ENCODE assay signal across 18 cellular contexts in genomic region chr2:219396863-219397457, GRCh38. TPM values are rescaled to one million over a fixed set of nuclear protein-coding genes. Genes with fewer than 3 reads are reported as not detected.
DNase-seq lines count a peak whose midpoint lies in the region; ATAC-seq, FAIRE-seq and TF ChIP-seq lines count a peak whose summit lies in the region.
"Had no signal": no experiment of that assay in that cellular context is flagged by ENCODE, and none has a peak within 500 bp of the region (broad histone marks: within the 10 kb centered on the region; RNA-seq: fewer than 3 reads in every experiment).

No MANE protein-coding gene starts in this region.

- H3K4me3 ChIP-seq in neutrophil (ENCODE audit: low read depth in 1 of 2, low read length in 1 of 2) (peak overlapping the region in 1 of 2 experiments; percentile 23), heart right ventricle (no peak overlapping the region), dorsolateral prefrontal cortex (no peak overlapping the region)
- H3K4me3 ChIP-seq: lower lobe of right lung, vagina had no signal

- H3K36me3 ChIP-seq in neutrophil (no peaks in the 10 kb centered on the region), heart right ventricle (no peaks in the 10 kb centered on the region)
- H3K36me3 ChIP-seq: lower lobe of right lung, vagina had no signal

- no peak for TF ChIP-seq POLR2A in GM12891 (IDR thresholded peaks at IDR 0.05; ENCODE audit: low read depth, low read length)

- H3K27ac ChIP-seq in neutrophil (peak overlapping the region; percentile 74), heart right ventricle (no peak overlapping the region), dorsolateral prefrontal cortex (no peak overlapping the region)
- H3K27ac ChIP-seq: lower lobe of right lung, parathyroid adenoma, vagina had no signal

- peak overlapping the region; percentile 79 for H3K4me3 Mint-ChIP-seq in T-helper 17 cell
- H3K4me3 Mint-ChIP-seq: activated CD4-positive, alpha-beta memory T cell treated with anti-CD3 and anti-CD28 coated beads, Interleukin-2, amount 10 ng/mL, durations not matched to agents 7 days and 5 days; immature natural killer cell had no signal

- H3K4me1 ChIP-seq in neutrophil (ENCODE audit: control insufficient read depth in 1 of 2, insufficient read depth in 1 of 2, low read depth in 1 of 2, low read length in 1 of 2) (peaks cover 23 to 34% of the 10 kb centered on the region in 2 experiments), heart right ventricle (peaks cover 0 to 4% (median 0%) of the 10 kb centered on the region in 9 donors)
- H3K4me1 ChIP-seq: vagina had no signal

- no peaks in the 10 kb centered on the region for H3K9me3 ChIP-seq in T-helper 17 cell (ENCODE audit: control insufficient read depth, low read length, poor library complexity, severe bottlenecking)
- no peaks in the 10 kb centered on the region for H3K9me3 ChIP-seq in neutrophil
- no peaks in the 10 kb centered on the region for H3K9me3 ChIP-seq in heart right ventricle
- H3K9me3 ChIP-seq: lower lobe of right lung, vagina had no signal

- peak; percentile 85 for ATAC-seq in T-helper 17 cell
- ATAC-seq in heart right ventricle, result no peak
- ATAC-seq: lower lobe of right lung, Right ventricle myocardium inferior had no signal

- H3K27me3 ChIP-seq in neutrophil, result peaks cover 9% of the 10 kb centered on the region
- no peaks in the 10 kb centered on the region for H3K27me3 ChIP-seq in heart right ventricle
- no peaks in the 10 kb centered on the region for H3K27me3 ChIP-seq in dorsolateral prefrontal cortex
- H3K27me3 ChIP-seq: vagina had no signal

- no peaks in the 10 kb centered on the region for H3K36me3 Mint-ChIP-seq in T-helper 17 cell (ENCODE audit: low read depth)
- H3K36me3 Mint-ChIP-seq: immature natural killer cell had no signal

- H3K4me1 Mint-ChIP-seq in T-helper 17 cell, result peaks cover 13% of the 10 kb centered on the region
- H3K4me1 Mint-ChIP-seq: immature natural killer cell had no signal

- FAIRE-seq in GM12891 (lab: Jason Lieb, UNC), result no peak

- DNase-seq in CD1c-positive myeloid dendritic cell (ENCODE audit: extremely low spot score) (peak; percentile 67), DMS153 (lab: John Stamatoyannopoulos, UW) (peak; percentile 9), T-helper 17 cell (no peak), heart right ventricle (no peak), GM12891 (ENCODE audit: insufficient read length, low spot score) (no peak), dorsolateral prefrontal cortex (no peak)
- DNase-seq: activated CD4-positive, alpha-beta memory T cell treated with anti-CD3 and anti-CD28 coated beads, Interleukin-2, amount 10 ng/mL, durations not matched to agents 7 days and 5 days; AML-193; caudate nucleus; immature natural killer cell; lower lobe of right lung; NCI-H446 treated with DMSO at 0.1 percent for 48 hours; stimulated activated CD4-positive, alpha-beta T cell treated with anti-CD3 and anti-CD28 coated beads, Interleukin-2, amount 100 ng/mL, for 24 hours had no signal

- WGBS in heart right ventricle, 2 donors, result 66% methylated on average over 6 of the region's 6 CpGs

- no peaks in the 10 kb centered on the region for H3K27me3 Mint-ChIP-seq in T-helper 17 cell

- peak overlapping the region; percentile 90 for H3K27ac Mint-ChIP-seq in T-helper 17 cell
- H3K27ac Mint-ChIP-seq: activated CD4-positive, alpha-beta memory T cell treated with anti-CD3 and anti-CD28 coated beads, Interleukin-2, amount 10 ng/mL, durations not matched to agents 7 days and 5 days; immature natural killer cell had no signal

- intact Hi-C loops in heart right ventricle (cut with DNase I), result no loop called here
- intact Hi-C loops in dorsolateral prefrontal cortex (cut with DNase I), result no loop called here

- TF ChIP-seq CTCF in neutrophil (IDR thresholded peaks at IDR 0.05) (no peak), heart right ventricle (IDR thresholded peaks at IDR 0.05) (no peak), dorsolateral prefrontal cortex (IDR thresholded peaks at IDR 0.05 in 54 of 56, conservative IDR thresholded peaks at IDR 0.05 in 2 of 56; ENCODE audit: low read depth in 1 of 56, partially characterized antibody in 56 of 56) (no peak)

TF ChIP-seq in GM12891, 5 proteins besides CTCF, POLR2A, EP300 and RAD21:
- TF ChIP-seq TAF1 (IDR thresholded peaks at IDR 0.05; ENCODE audit: low read depth, low read length), result no peak
- no peak for TF ChIP-seq POU2F2 (IDR thresholded peaks at IDR 0.05; ENCODE audit: low read depth, low read length)
- no peak for TF ChIP-seq POLR2AphosphoS5 (IDR thresholded peaks at IDR 0.05; ENCODE audit: low read depth, low read length)
- no peak for TF ChIP-seq SPI1 (IDR thresholded peaks at IDR 0.05; ENCODE audit: low read depth, low read length)
- no peak for TF ChIP-seq PAX5 (IDR thresholded peaks at IDR 0.05; ENCODE audit: insufficient read depth, low read length, severe bottlenecking)

RNA-seq across cellular contexts. Expression of gene DNPEP, which starts 9.2 kb away (rescaled TPM):
- total RNA-seq in T-helper 17 cell, result 100 to 1,000 TPM in 1 of 2 donors, 10 to 100 TPM in 1; 81.3 to 107 TPM
- 100 to 1,000 TPM in 1 of 10 donors, 10 to 100 TPM in 9; 56.1 to 110 (median 74.0) TPM for total RNA-seq in heart right ventricle
- 10 to 100 TPM; 56.3 to 68.5 TPM for polyA plus RNA-seq in heart right ventricle
- 50.7 TPM for polyA plus RNA-seq in GM12891 (2012; ENCODE audit: low read depth, missing spikeins)
- total RNA-seq in dorsolateral prefrontal cortex, result 10 to 100 TPM; 22.8 to 48.2 (median 32.1) TPM

RNA-seq across cellular contexts. Expression of gene DES, which starts 21.2 kb away (rescaled TPM):
- not detected for total RNA-seq in T-helper 17 cell
- total RNA-seq in heart right ventricle, result over 10,000 TPM; 12,560 to 18,019 (median 15,816) TPM
- polyA plus RNA-seq in heart right ventricle, result over 10,000 TPM; 13,697 to 18,010 TPM
- not detected for polyA plus RNA-seq in GM12891 (2012; ENCODE audit: low read depth, missing spikeins)
- total RNA-seq in dorsolateral prefrontal cortex, result 100 to 1,000 TPM in 3 of 120 experiments, 10 to 100 TPM in 27, 1 to 10 TPM in 72, under 1 TPM in 18; 0.25 to 282 (median 3.2) TPM
- total RNA-seq: activated CD4-positive, alpha-beta memory T cell treated with anti-CD3 and anti-CD28 coated beads, Interleukin-2, amount 10 ng/mL, durations not matched to agents 7 days and 5 days; M059J had no signal
- polyA plus RNA-seq: immature natural killer cell had no signal

RNA-seq across cellular contexts. Expression of gene SPEG, which starts 37.7 kb away (rescaled TPM):
- total RNA-seq in T-helper 17 cell, result 1 to 10 TPM; 7.3 to 8.4 TPM
- total RNA-seq in heart right ventricle, result 100 to 1,000 TPM in 9 of 10 donors, 10 to 100 TPM in 1; 97.2 to 151 (median 120) TPM
- 100 to 1,000 TPM in 1 of 2 donors, 10 to 100 TPM in 1; 62.9 to 130 TPM for polyA plus RNA-seq in heart right ventricle
- not detected for polyA plus RNA-seq in GM12891 (2012; ENCODE audit: low read depth, missing spikeins)
- total RNA-seq in dorsolateral prefrontal cortex, result 100 to 1,000 TPM in 2 of 120 experiments, 10 to 100 TPM in 118; 32.9 to 106 (median 65.5) TPM
- polyA plus RNA-seq: immature natural killer cell had no signal

Comparison
In these comparisons a context has a peak if more than half of its experiments do, and no peak if none do; other contexts are left out.
1. DNase-seq: peak in CD1c-positive myeloid dendritic cell (single experiment) and DMS153 (single experiment); none in T-helper 17 cell (0 of 3), heart right ventricle (0 of 2), GM12891 (single experiment) and dorsolateral prefrontal cortex (0 of 10).
2. RNA of gene DES, which starts 21.2 kb away (total RNA-seq): 12,560 to 18,019 TPM in heart right ventricle; 0.25 to 282 TPM in dorsolateral prefrontal cortex and not detected in T-helper 17 cell; every median in the first group is over 10 times any median in the second.